22 cellular contexts compared by ENCODE assay signal in genomic region chr10:125646311-125646710, GRCh38. TPM values are rescaled to one million over a fixed set of nuclear protein-coding genes. Genes with fewer than 3 reads are reported as not detected.
DNase-seq lines count a peak whose midpoint lies in the region; ATAC-seq, FAIRE-seq and TF ChIP-seq lines count a peak whose summit lies in the region.
"Had no signal": no experiment of that assay in that cellular context is flagged by ENCODE, and none has a peak within 500 bp of the region (broad histone marks: within the 10 kb centered on the region; RNA-seq: fewer than 3 reads in every experiment).

No MANE protein-coding gene starts in this region.

- POLR2A ChIA-PET in MCF 10A (lab: Yijun Ruan, JAX), result interaction anchor here (0.7 kb wide), 1 partner anchor 8 kb away, joined by 3 read pairs; no protein-coding TSS in a partner anchor

- H3K9me3 Mint-ChIP-seq in MCF 10A (ENCODE audit: unreplicated experiment), result peaks cover 14% of the 10 kb centered on the region
- H3K9me3 Mint-ChIP-seq in type B pancreatic cell, result peaks cover 12% of the 10 kb centered on the region

- peak; percentile 99 for FAIRE-seq in endometrium (lab: Jason Lieb, UNC)
- FAIRE-seq: D721Med, G401.6, GM12892, GM19239, H1 had no signal

- TF ChIP-seq CTCF in MCF 10A (IDR thresholded peaks at IDR 0.05; ENCODE audit: unreplicated experiment) (no peak), type B pancreatic cell (conservative IDR thresholded peaks at IDR 0.05) (no peak)

- in situ Hi-C loops in T47D (cut with HindIII; ENCODE audit: low pct_unique_long_range_greater_than_20kb, low sequenced_read_pairs), result no loop called here

- H3K36me3 Mint-ChIP-seq in MCF 10A (ENCODE audit: insufficient read depth, unreplicated experiment) (no peaks in the 10 kb centered on the region), type B pancreatic cell (no peaks in the 10 kb centered on the region)
- H3K36me3 Mint-ChIP-seq: CD14-positive monocyte; CD8-positive, alpha-beta memory T cell had no signal

- intact Hi-C loops in MCF 10A (cut with micrococcal nuclease), result no loop called here

- ATAC-seq in GM18873 (IDR thresholded peaks at IDR 0.05; ENCODE audit: low FRiP score, unreplicated experiment), result no peak

- CTCF ChIA-PET in MCF 10A (lab: Yijun Ruan, JAX), result no interaction called here

- peaks cover 28% of the 10 kb centered on the region for H3K27me3 Mint-ChIP-seq in MCF 10A (ENCODE audit: insufficient read depth, unreplicated experiment)
- peaks cover 20% of the 10 kb centered on the region for H3K27me3 Mint-ChIP-seq in type B pancreatic cell

- DNase-seq in T47D (ENCODE audit: low read depth in 1 of 2, low spot score in 1 of 2) (peak; percentile 16 to 87), MCF 10A (ENCODE audit: unreplicated experiment) (no peak), DMS53 (lab: John Stamatoyannopoulos, UW) (peak; percentile 24), NCI-H2029 (lab: John Stamatoyannopoulos, UW) (no peak), type B pancreatic cell (ENCODE audit: extremely low spot score, unreplicated experiment) (no peak)
- DNase-seq: CD4-positive, alpha-beta T cell; CD8-positive, alpha-beta memory T cell; DMS 273 treated with DMSO at 0.1 percent for 48 hours; DND-41; GM23248; H7; HCEC 1CT had no signal

- H3K4me1 Mint-ChIP-seq in MCF 10A (ENCODE audit: insufficient read depth, unreplicated experiment) (no peaks in the 10 kb centered on the region), type B pancreatic cell (ENCODE audit: unreplicated experiment) (no peaks in the 10 kb centered on the region)
- H3K4me1 Mint-ChIP-seq: B cell; CD14-positive monocyte; CD8-positive, alpha-beta memory T cell had no signal

- no peak overlapping the region for H3K4me3 Mint-ChIP-seq in MCF 10A (ENCODE audit: unreplicated experiment)
- no peak overlapping the region for H3K4me3 Mint-ChIP-seq in type B pancreatic cell
- H3K4me3 Mint-ChIP-seq: B cell; CD14-positive monocyte; CD4-positive, alpha-beta T cell; CD8-positive, alpha-beta memory T cell had no signal

- no peak overlapping the region for H3K27ac Mint-ChIP-seq in MCF 10A (ENCODE audit: low read depth, unreplicated experiment)
- no peak overlapping the region for H3K27ac Mint-ChIP-seq in type B pancreatic cell
- H3K27ac Mint-ChIP-seq: B cell; CD14-positive monocyte; CD4-positive, alpha-beta T cell; CD8-positive, alpha-beta memory T cell had no signal

- BruUV-seq in MCF 10A (replicated peaks; lab: Mats Ljungman, UMichigan), result no TSS peak

RNA-seq across cellular contexts. Expression of gene TEX36, which starts 36.7 kb away (rescaled TPM):
- total RNA-seq in MCF 10A (2022) (not detected in 2 replicates), type B pancreatic cell (ENCODE audit: low replicate concordance) (not detected in 2 replicates)
- total RNA-seq: A172; B cell; CD4-positive, alpha-beta T cell; CD8-positive, alpha-beta memory T cell; H1; H7 had no signal

Comparison
In these comparisons a context has a peak if more than half of its experiments do, and no peak if none do; other contexts are left out.
1. DNase-seq: peak in T47D (2 of 2) and DMS53 (single experiment); none in MCF 10A (single experiment), NCI-H2029 (single experiment) and type B pancreatic cell (single experiment).